ENCODE assay signal across 8 cellular contexts in genomic region chr3:71875461-71875947, GRCh38.
DNase-seq lines count a peak whose midpoint lies in the region; ATAC-seq, FAIRE-seq and TF ChIP-seq lines count a peak whose summit lies in the region.

No MANE protein-coding gene starts in this region.

- H3K36me3 ChIP-seq in MG63, result no peaks in the 10 kb centered on the region
- H3K36me3 ChIP-seq in heart left ventricle, result no peaks in the 10 kb centered on the region

- no peaks in the 10 kb centered on the region for H3K9me3 Mint-ChIP-seq in activated naive CD8-positive, alpha-beta T cell treated with anti-CD3 and anti-CD28 coated beads, Interleukin-2, amount 50 U/mL, for 24 hours

- no peaks in the 10 kb centered on the region for H3K27me3 ChIP-seq in MG63
- H3K27me3 ChIP-seq in heart left ventricle, result peaks cover 0 to 9% (median 0%) of the 10 kb centered on the region in 9 donors

- H3K27ac Mint-ChIP-seq in activated naive CD8-positive, alpha-beta T cell treated with anti-CD3 and anti-CD28 coated beads, Interleukin-2, amount 50 U/mL, for 24 hours, result peak overlapping the region; percentile 57

- TF ChIP-seq POLR2A in GM12891 (IDR thresholded peaks at IDR 0.05; ENCODE audit: low read depth, low read length), result no peak
- TF ChIP-seq POLR2A in heart left ventricle (IDR thresholded peaks at IDR 0.05), result no peak

- intact Hi-C loops in heart left ventricle (cut with DNase I), result loop anchor here (1.0 to 10.0 kb wide), 11 partner anchors 79 to 1219 kb away; no protein-coding TSS in a partner anchor

- H3K36me3 Mint-ChIP-seq in activated naive CD8-positive, alpha-beta T cell treated with anti-CD3 and anti-CD28 coated beads, Interleukin-2, amount 50 U/mL, for 24 hours (ENCODE audit: low read depth), result no peaks in the 10 kb centered on the region

- POLR2A ChIA-PET in HEK293T (lab: Yijun Ruan, JAX), result no interaction called here

- no peak overlapping the region for H3K27ac ChIP-seq in heart left ventricle

- peak; percentile 77 to 90 (median 85) for TF ChIP-seq CTCF in heart left ventricle (IDR thresholded peaks at IDR 0.05)

- peaks cover 0 to 8% (median 0%) of the 10 kb centered on the region in 12 donors for H3K4me1 ChIP-seq in heart left ventricle

- ATAC-seq in activated naive CD8-positive, alpha-beta T cell treated with anti-CD3 and anti-CD28 coated beads, Interleukin-2, amount 50 U/mL, for 24 hours, result peak; percentile 92
- ATAC-seq in heart left ventricle, result peak; percentile 80 to 96 (median 91)

- CTCF ChIA-PET in HEK293T (lab: Yijun Ruan, JAX), result interaction anchor here (0.6 to 2.2 kb wide), 18 partner anchors 10 to 1491 kb away, joined by 3 to 6 read pairs (median 3); no protein-coding TSS in a partner anchor

- FAIRE-seq in GM12891 (lab: Jason Lieb, UNC), result peak; percentile 98

- WGBS in heart left ventricle, 4 donors, result 24 to 26% (median 25%) methylated on average over 4 of the region's 4 CpGs

- peaks cover 28% of the 10 kb centered on the region for H3K4me1 Mint-ChIP-seq in activated naive CD8-positive, alpha-beta T cell treated with anti-CD3 and anti-CD28 coated beads, Interleukin-2, amount 50 U/mL, for 24 hours

- DNase-seq in GM12891 (ENCODE audit: insufficient read length, low spot score) (peak; percentile 37), HEK293T (ENCODE audit: extremely low spot score) (peak; percentile 82), MG63 (peak; percentile 55), SW480 (ENCODE audit: low spot score) (peak; percentile 63), heart left ventricle (peak; percentile 59 to 85 (median 76)), putamen (ENCODE audit: low spot score) (peak; percentile 80), cortex of kidney (lab: John Stamatoyannopoulos, UW) (no peak)
- peak; percentile 81 for DNase-seq in activated naive CD8-positive, alpha-beta T cell treated with anti-CD3 and anti-CD28 coated beads, Interleukin-2, amount 50 U/mL, for 24 hours

- H3K4me3 ChIP-seq in MG63 (no peak overlapping the region), heart left ventricle (no peak overlapping the region)

- H3K27me3 Mint-ChIP-seq in activated naive CD8-positive, alpha-beta T cell treated with anti-CD3 and anti-CD28 coated beads, Interleukin-2, amount 50 U/mL, for 24 hours, result peaks cover 3% of the 10 kb centered on the region

- no peaks in the 10 kb centered on the region for H3K9me3 ChIP-seq in MG63
- peaks cover 0 to 2% (median 0%) of the 10 kb centered on the region in 12 donors for H3K9me3 ChIP-seq in heart left ventricle

- H3K4me3 Mint-ChIP-seq in activated naive CD8-positive, alpha-beta T cell treated with anti-CD3 and anti-CD28 coated beads, Interleukin-2, amount 50 U/mL, for 24 hours, result no peak overlapping the region

TF ChIP-seq in GM12891, 5 proteins besides CTCF, POLR2A, EP300 and RAD21:
- TF ChIP-seq PAX5 (IDR thresholded peaks at IDR 0.05; ENCODE audit: insufficient read depth, low read length, severe bottlenecking), result no peak
- no peak for TF ChIP-seq SPI1 (IDR thresholded peaks at IDR 0.05; ENCODE audit: low read depth, low read length)
- TF ChIP-seq TAF1 (IDR thresholded peaks at IDR 0.05; ENCODE audit: low read depth, low read length), result no peak
- TF ChIP-seq POLR2AphosphoS5 (IDR thresholded peaks at IDR 0.05; ENCODE audit: low read depth, low read length), result no peak
- TF ChIP-seq POU2F2 (IDR thresholded peaks at IDR 0.05; ENCODE audit: low read depth, low read length), result no peak

TF ChIP-seq in HEK293T, 16 proteins besides CTCF, POLR2A, EP300 and RAD21:
- TF ChIP-seq LEF1 (IDR thresholded peaks at IDR 0.05; ENCODE audit: borderline replicate concordance), result no peak
- no peak for TF ChIP-seq ARNT (IDR thresholded peaks at IDR 0.05)
